10 cellular contexts compared by ENCODE assay signal in genomic region chr5:1931590-1932138, GRCh38. TPM values are rescaled to one million over a fixed set of nuclear protein-coding genes. Genes with fewer than 3 reads are reported as not detected.
A peak's percentile ranks its signal among the peaks of the same experiment; 100 is the strongest.
DNase-seq lines count a peak whose midpoint lies in the region; ATAC-seq and TF ChIP-seq lines count a peak whose summit lies in the region.
"Had no signal": no experiment of that assay in that cellular context is flagged by ENCODE, and none has a peak within 500 bp of the region (broad histone marks: within the 10 kb centered on the region; RNA-seq: fewer than 3 reads in every experiment).

No MANE protein-coding gene starts in this region.

- H3K4me3 Mint-ChIP-seq in endothelial cell (ENCODE audit: unreplicated experiment), result peak overlapping the region; percentile 87
- H3K4me3 Mint-ChIP-seq in activated CD8-positive, alpha-beta memory T cell treated with anti-CD3 and anti-CD28 coated beads, Interleukin-2, amount 10 ng/mL, durations not matched to agents 7 days and 5 days, result no peak overlapping the region
- H3K4me3 Mint-ChIP-seq: activated naive CD8-positive, alpha-beta T cell treated with anti-CD3 and anti-CD28 coated beads, Interleukin-2, amount 10 ng/mL, durations not matched to agents 7 days and 5 days had no signal

- H3K4me1 ChIP-seq in HUES48 (ENCODE audit: control insufficient read depth, insufficient read depth, low read length), result peaks cover 10% of the 10 kb centered on the region; the same call in 1 of the 2 replicates
- H3K4me1 ChIP-seq in smooth muscle cell (ENCODE audit: low read depth), result no peaks in the 10 kb centered on the region

- no peak for TF ChIP-seq POLR2A in lower leg skin (IDR thresholded peaks at IDR 0.05)

- intact Hi-C loops in lower leg skin (cut with DNase I; ENCODE audit: low total_unique reads), result no loop called here

- H4K20me1 ChIP-seq in smooth muscle cell (ENCODE audit: low read depth), result no peaks in the 10 kb centered on the region

- H2AFZ ChIP-seq in smooth muscle cell (ENCODE audit: low read depth), result peak overlapping the region; percentile 87

- peak; percentile 71 for DNase-seq in endothelial cell (ENCODE audit: low spot score)
- peak in 1 of 2 donors; percentile 87 for DNase-seq in lower leg skin (ENCODE audit: low spot score in 2 of 2)
- DNase-seq in smooth muscle cell (lab: John Stamatoyannopoulos, UW; ENCODE audit: unreplicated experiment), result no peak
- DNase-seq in activated CD8-positive, alpha-beta memory T cell treated with anti-CD3 and anti-CD28 coated beads, Interleukin-2, amount 10 ng/mL, durations not matched to agents 7 days and 5 days, result no peak
- no peak for DNase-seq in AG20443 (ENCODE audit: low spot score)
- no peak for DNase-seq in pons (ENCODE audit: low spot score)
- DNase-seq: activated naive CD8-positive, alpha-beta T cell treated with anti-CD3 and anti-CD28 coated beads, Interleukin-2, amount 10 ng/mL, durations not matched to agents 7 days and 5 days; stimulated activated CD4-positive, alpha-beta T cell treated with anti-CD3 and anti-CD28 coated beads, Interleukin-1b, Interleukin-23, amount 100 ng/mL, for 48 hours had no signal

- peaks cover 31% of the 10 kb centered on the region for H3K27me3 ChIP-seq in HUES48 (ENCODE audit: control insufficient read depth, insufficient read depth, low read length)
- peaks cover 30% of the 10 kb centered on the region for H3K27me3 ChIP-seq in smooth muscle cell (ENCODE audit: low read depth)

- peak overlapping the region; percentile 95 for H3K4me2 ChIP-seq in smooth muscle cell

- H3K36me3 ChIP-seq in HUES48 (ENCODE audit: control insufficient read depth, insufficient read depth, low read length) (no peaks in the 10 kb centered on the region), smooth muscle cell (ENCODE audit: low read depth) (no peaks in the 10 kb centered on the region)

- TF ChIP-seq CTCF in endothelial cell (IDR thresholded peaks at IDR 0.05; ENCODE audit: unreplicated experiment) (no peak), lower leg skin (IDR thresholded peaks at IDR 0.05) (no peak), smooth muscle cell (IDR thresholded peaks at IDR 0.05; ENCODE audit: borderline replicate concordance, insufficient read depth, poor library complexity, severe bottlenecking) (no peak)

- no peak for ATAC-seq in HG03280 (IDR thresholded peaks at IDR 0.05; ENCODE audit: unreplicated experiment)
- no peak for ATAC-seq in activated CD8-positive, alpha-beta memory T cell treated with anti-CD3 and anti-CD28 coated beads, Interleukin-2, amount 10 ng/mL, durations not matched to agents 7 days and 5 days

- no peaks in the 10 kb centered on the region for H3F3A ChIP-seq in smooth muscle cell (ENCODE audit: low read depth)

- WGBS in lower leg skin, 2 donors, result 6 to 13% methylated on average over 11 to 14 of the region's 30 CpGs
- 9% methylated on average over 30 of the region's 30 CpGs for WGBS in smooth muscle cell (ENCODE audit: low lambda C conversion rate)

- no peak overlapping the region for H3K27ac ChIP-seq in HUES48 (ENCODE audit: low read depth, low read length)
- no peak overlapping the region for H3K27ac ChIP-seq in smooth muscle cell (ENCODE audit: low read depth)

- H3K4me1 Mint-ChIP-seq in endothelial cell (ENCODE audit: unreplicated experiment), result peaks cover 7% of the 10 kb centered on the region
- H3K4me1 Mint-ChIP-seq in activated CD8-positive, alpha-beta memory T cell treated with anti-CD3 and anti-CD28 coated beads, Interleukin-2, amount 10 ng/mL, durations not matched to agents 7 days and 5 days, result no peaks in the 10 kb centered on the region
- H3K4me1 Mint-ChIP-seq: activated naive CD8-positive, alpha-beta T cell treated with anti-CD3 and anti-CD28 coated beads, Interleukin-2, amount 10 ng/mL, durations not matched to agents 7 days and 5 days had no signal

- no peaks in the 10 kb centered on the region for H3K9me3 Mint-ChIP-seq in endothelial cell (ENCODE audit: unreplicated experiment)
- no peaks in the 10 kb centered on the region for H3K9me3 Mint-ChIP-seq in activated CD8-positive, alpha-beta memory T cell treated with anti-CD3 and anti-CD28 coated beads, Interleukin-2, amount 10 ng/mL, durations not matched to agents 7 days and 5 days (ENCODE audit: low read depth)
- H3K9me3 Mint-ChIP-seq: activated naive CD8-positive, alpha-beta T cell treated with anti-CD3 and anti-CD28 coated beads, Interleukin-2, amount 10 ng/mL, durations not matched to agents 7 days and 5 days had no signal

- H3K9me3 ChIP-seq in HUES48 (ENCODE audit: control insufficient read depth, insufficient read depth, low read length) (no peaks in the 10 kb centered on the region), smooth muscle cell (replicated peaks; ENCODE audit: low read depth) (no peaks in the 10 kb centered on the region)

- CTCF ChIA-PET in activated CD8-positive, alpha-beta memory T cell treated with anti-CD3 and anti-CD28 coated beads, Interleukin-2, amount 10 ng/mL, durations not matched to agents 7 days and 5 days (lab: Charles Lee), result interaction anchor here (0.8 kb wide), 1 partner anchor 25 kb away, joined by 3 read pairs; no protein-coding TSS in a partner anchor

- no peaks in the 10 kb centered on the region for H3K27me3 Mint-ChIP-seq in endothelial cell (ENCODE audit: unreplicated experiment)
- peaks cover 30% of the 10 kb centered on the region for H3K27me3 Mint-ChIP-seq in activated CD8-positive, alpha-beta memory T cell treated with anti-CD3 and anti-CD28 coated beads, Interleukin-2, amount 10 ng/mL, durations not matched to agents 7 days and 5 days

- no peaks in the 10 kb centered on the region for H3K79me2 ChIP-seq in smooth muscle cell (ENCODE audit: low read depth)

- H3K9ac ChIP-seq in HUES48 (ENCODE audit: low read depth, low read length) (no peak overlapping the region), smooth muscle cell (ENCODE audit: low read depth) (no peak overlapping the region)

- H3K36me3 Mint-ChIP-seq in endothelial cell (ENCODE audit: low read depth, unreplicated experiment), result peaks cover 3% of the 10 kb centered on the region
- H3K36me3 Mint-ChIP-seq in activated CD8-positive, alpha-beta memory T cell treated with anti-CD3 and anti-CD28 coated beads, Interleukin-2, amount 10 ng/mL, durations not matched to agents 7 days and 5 days, result no peaks in the 10 kb centered on the region
- H3K36me3 Mint-ChIP-seq: activated naive CD8-positive, alpha-beta T cell treated with anti-CD3 and anti-CD28 coated beads, Interleukin-2, amount 10 ng/mL, durations not matched to agents 7 days and 5 days had no signal

- peak overlapping the region; percentile 66 for H3K4me3 ChIP-seq in HUES48 (ENCODE audit: low read depth, low read length)
- peak overlapping the region; percentile 4 for H3K4me3 ChIP-seq in lower leg skin (ENCODE audit: low read depth, poor library complexity, severe bottlenecking)
- peak overlapping the region; percentile 56 for H3K4me3 ChIP-seq in smooth muscle cell

- H3K27ac Mint-ChIP-seq in endothelial cell (ENCODE audit: unreplicated experiment), result peak overlapping the region; percentile 69
- no peak overlapping the region for H3K27ac Mint-ChIP-seq in activated CD8-positive, alpha-beta memory T cell treated with anti-CD3 and anti-CD28 coated beads, Interleukin-2, amount 10 ng/mL, durations not matched to agents 7 days and 5 days
- H3K27ac Mint-ChIP-seq: activated naive CD8-positive, alpha-beta T cell treated with anti-CD3 and anti-CD28 coated beads, Interleukin-2, amount 10 ng/mL, durations not matched to agents 7 days and 5 days had no signal

RNA-seq across cellular contexts. Expression of gene IRX4, which starts 48.9 kb away (rescaled TPM):
- total RNA-seq in endothelial cell (ENCODE audit: unreplicated experiment) (0.72 TPM), lower leg skin (10 to 100 TPM; 32.5 to 58.3 (median 48.5) TPM), smooth muscle cell (0.18 TPM in 1 of 2 replicates, not detected in the other)
- 0.40 TPM in 1 of 2 replicates, not detected in the other for polyA plus RNA-seq in smooth muscle cell
- total RNA-seq in activated CD8-positive, alpha-beta memory T cell treated with anti-CD3 and anti-CD28 coated beads, Interleukin-2, amount 10 ng/mL, durations not matched to agents 7 days and 5 days, result not detected
- total RNA-seq: activated naive CD8-positive, alpha-beta T cell treated with anti-CD3 and anti-CD28 coated beads, Interleukin-2, amount 10 ng/mL, durations not matched to agents 7 days and 5 days had no signal

Comparison
In these comparisons a context has a peak if more than half of its experiments do, and no peak if none do; other contexts are left out.
1. H3K4me3 ChIP-seq: peak in every context shown above with its lines; median percentile 66 in HUES48; 56 in smooth muscle cell; 4 in lower leg skin.
2. RNA of gene IRX4, which starts 48.9 kb away (total RNA-seq): 32.5 to 58.3 TPM in lower leg skin; 0.72 TPM in endothelial cell (single experiment), 0.18 TPM in smooth muscle cell and not detected in activated CD8-positive, alpha-beta memory T cell treated with anti-CD3 and anti-CD28 coated beads, Interleukin-2, amount 10 ng/mL, durations not matched to agents 7 days and 5 days; every median in the first group is over 10 times any median in the second.